11 cellular contexts compared by ENCODE assay signal in the genomic region with DNA sequence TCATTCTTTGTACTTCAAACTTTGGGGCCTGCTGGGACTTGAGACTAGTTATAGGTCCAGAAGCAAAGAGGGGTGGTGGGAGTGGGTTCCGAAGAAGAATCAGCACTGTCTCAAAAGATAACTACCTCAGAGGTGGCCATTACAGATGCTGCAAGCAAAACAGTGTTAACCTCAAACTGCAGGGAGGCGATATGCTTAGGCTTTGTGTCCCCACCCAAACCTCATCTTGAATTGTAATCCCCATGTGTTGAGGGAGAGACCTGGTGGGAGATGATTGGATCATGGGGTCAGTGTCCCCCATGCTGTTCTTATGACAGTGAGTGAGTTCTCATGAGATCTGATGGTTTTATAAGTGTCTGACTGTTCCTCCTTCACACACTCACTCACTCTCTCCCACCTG.
"Had no signal": no experiment of that assay in that cellular context is flagged by ENCODE, and none has a peak within 500 bp of the region (broad histone marks: within the 10 kb centered on the region; RNA-seq: fewer than 3 reads in every experiment).

No MANE protein-coding gene starts in this region.

- H3K36me3 ChIP-seq: HAP-1 had no signal

- H3K4me1 ChIP-seq: HAP-1 had no signal

- DNase-seq: GM23248, GOT3, H7, H9, HCEC 1CT, HFFc6 had no signal

- ATAC-seq: GM23338, HCT116 had no signal

- H3K9me3 ChIP-seq: HAP-1 had no signal

- H3K4me3 ChIP-seq: GM23248, GM23338, HAP-1 had no signal

- H3K4me2 ChIP-seq: GM23338 had no signal

- H2AFZ ChIP-seq: GM23248 had no signal

- FAIRE-seq: H1, H54 had no signal

- H3K9ac ChIP-seq: GM23248 had no signal

- H3K27ac ChIP-seq: GM23248 had no signal
